10 cellular contexts compared by ENCODE assay signal in genomic region chr3:48966876-48967361, GRCh38. TPM values are rescaled to one million over a fixed set of nuclear protein-coding genes. Genes with fewer than 3 reads are reported as not detected.
A peak's percentile ranks its signal among the peaks of the same experiment; 100 is the strongest.
DNase-seq lines count a peak whose midpoint lies in the region; ATAC-seq, FAIRE-seq and TF ChIP-seq lines count a peak whose summit lies in the region.
"Had no signal": no experiment of that assay in that cellular context is flagged by ENCODE, and none has a peak within 500 bp of the region (broad histone marks: within the 10 kb centered on the region; RNA-seq: fewer than 3 reads in every experiment).

No MANE protein-coding gene starts in this region.

- CTCF ChIA-PET in A549 (lab: Yijun Ruan, JAX), result no interaction called here

- no peaks in the 10 kb centered on the region for H3K4me1 ChIP-seq in A549
- H3K4me1 ChIP-seq: esophagus muscularis mucosa had no signal

- no peak for ATAC-seq in A549
- ATAC-seq in T-helper 17 cell, result peak; percentile 60
- ATAC-seq in GM21619 (IDR thresholded peaks at IDR 0.05; ENCODE audit: unreplicated experiment), result no peak
- ATAC-seq in HG02981 (IDR thresholded peaks at IDR 0.05; ENCODE audit: unreplicated experiment), result no peak

- H3K36me3 Mint-ChIP-seq in T-helper 17 cell (ENCODE audit: low read depth), result no peaks in the 10 kb centered on the region

- peaks cover 11% of the 10 kb centered on the region for H3K4me1 Mint-ChIP-seq in T-helper 17 cell

- TF ChIP-seq POLR2A in A549 (IDR thresholded peaks at IDR 0.05; ENCODE audit: low read length), result no peak

- H3K27ac ChIP-seq in A549, result no peak overlapping the region
- H3K27ac ChIP-seq: esophagus muscularis mucosa had no signal

- WGBS in A549 (ENCODE audit: missing lambda C conversion rate), result 95% methylated on average over 6 of the region's 7 CpGs

- TF ChIP-seq RAD21 in A549 (conservative IDR thresholded peaks at IDR 0.05 in 1 of 2, IDR thresholded peaks at IDR 0.05 in 1 of 2), result no peak

- no peak overlapping the region for H3K4me2 ChIP-seq in A549

- no peak for TF ChIP-seq CTCF in A549 (IDR thresholded peaks at IDR 0.05)

- H3K27ac Mint-ChIP-seq in T-helper 17 cell, result peak overlapping the region; percentile 70

- DNase-seq in A549 (ENCODE audit: low read depth in 1 of 2, low spot score in 1 of 2) (no peak), T-helper 17 cell (no peak), mesenteric fat pad (ENCODE audit: low spot score) (peak; percentile 18), COR-L47 (lab: John Stamatoyannopoulos, UW) (no peak)
- DNase-seq: C1 segment of cervical spinal cord, kidney had no signal

- TF ChIP-seq EP300 in A549 (IDR thresholded peaks at IDR 0.05), result no peak

- FAIRE-seq in A549 (lab: Jason Lieb, UNC), result no peak
- FAIRE-seq: kidney, RCC 7860 had no signal

- no peak overlapping the region for H3K4me3 ChIP-seq in A549
- H3K4me3 ChIP-seq: esophagus muscularis mucosa had no signal

- H3K4me3 Mint-ChIP-seq in T-helper 17 cell, result peak overlapping the region; percentile 61

- H3K9me3 ChIP-seq in A549 (no peaks in the 10 kb centered on the region), T-helper 17 cell (ENCODE audit: control insufficient read depth, low read length, poor library complexity, severe bottlenecking) (no peaks in the 10 kb centered on the region)
- H3K9me3 ChIP-seq: esophagus muscularis mucosa had no signal

- POLR2A ChIA-PET in A549 (lab: Yijun Ruan, JAX), result no interaction called here

- no peaks in the 10 kb centered on the region for H3K27me3 Mint-ChIP-seq in T-helper 17 cell

TF ChIP-seq in A549, 52 proteins besides CTCF, POLR2A, EP300 and RAD21:
- TF ChIP-seq MAZ (IDR thresholded peaks at IDR 0.05; ENCODE audit: borderline replicate concordance, low read depth, low read length) (no peak), ZFP36 (IDR thresholded peaks at IDR 0.05; ENCODE audit: borderline replicate concordance, partially characterized antibody) (peak; percentile 29), HOXB13 (CRISPR knock-in tag; IDR thresholded peaks at IDR 0.05; ENCODE audit: low read depth) (no peak), TFCP2L1 (CRISPR knock-in tag; IDR thresholded peaks at IDR 0.05) (no peak)

RNA-seq across cellular contexts. Expression of gene P4HTM, which starts 23.1 kb away (rescaled TPM):
- polyA plus RNA-seq in A549 (2011; rRNA removed), result 16.4 and 18.9 TPM in 2 replicates
- 23.9 and 26.5 TPM in 2 replicates for polyA plus RNA-seq in A549 (2012; cell fraction: cytosol; rRNA removed)
- 77.9 and 98.6 TPM in 2 replicates for polyA plus RNA-seq in A549 (2012; cell fraction: nucleus; rRNA removed)
- 12.1 to 14.4 TPM (median 13.8 TPM) in 3 replicates for polyA plus RNA-seq in A549 (2017; fragmentation: RNase III; extraction: RNeasy Plus Mini Kit Qiagen cat#74134 plus additional on column Dnase treatment)
- polyA minus RNA-seq in A549 (2011; rRNA and poly(A)+ RNA removed), result 26.4 and 30.0 TPM in 2 replicates
- 10 to 100 TPM; 37.8 to 43.2 TPM for total RNA-seq in T-helper 17 cell
- total RNA-seq in mesenteric fat pad, result 16.2 TPM

RNA-seq across cellular contexts. Expression of gene WDR6, which starts 40.3 kb away (rescaled TPM):
- polyA plus RNA-seq in A549 (2011; rRNA removed) (64.2 and 80.5 TPM in 2 replicates), A549 (2017; fragmentation: RNase III; extraction: RNeasy Plus Mini Kit Qiagen cat#74134 plus additional on column Dnase treatment) (97.6 to 106 TPM (median 99.6 TPM) in 3 replicates)
- 105 and 126 TPM in 2 replicates for polyA plus RNA-seq in A549 (2012; cell fraction: cytosol; rRNA removed)
- 629 and 659 TPM in 2 replicates for polyA plus RNA-seq in A549 (2012; cell fraction: nucleus; rRNA removed)
- 96.2 and 100 TPM in 2 replicates for polyA minus RNA-seq in A549 (2011; rRNA and poly(A)+ RNA removed)
- total RNA-seq in T-helper 17 cell (100 to 1,000 TPM; 181 to 202 TPM), mesenteric fat pad (104 TPM)

RNA-seq across cellular contexts. Expression of gene ARIH2, which starts 48.3 kb away (rescaled TPM):
- polyA plus RNA-seq in A549 (2011; rRNA removed) (88.8 and 90.7 TPM in 2 replicates), A549 (2017; fragmentation: RNase III; extraction: RNeasy Plus Mini Kit Qiagen cat#74134 plus additional on column Dnase treatment) (52.4 to 55.1 TPM (median 54.6 TPM) in 3 replicates)
- 46.7 and 61.6 TPM in 2 replicates for polyA plus RNA-seq in A549 (2012; cell fraction: cytosol; rRNA removed)
- polyA plus RNA-seq in A549 (2012; cell fraction: nucleus; rRNA removed), result 49.6 and 56.1 TPM in 2 replicates
- 87.1 and 105 TPM in 2 replicates for polyA minus RNA-seq in A549 (2011; rRNA and poly(A)+ RNA removed)
- total RNA-seq in T-helper 17 cell (100 to 1,000 TPM; 166 to 201 TPM), mesenteric fat pad (92.3 TPM)

RNA-seq across cellular contexts. Expression of gene DALRD3, which starts 51.5 kb away (rescaled TPM):
- polyA plus RNA-seq in A549 (2011; rRNA removed), result 35.8 and 47.1 TPM in 2 replicates
- polyA plus RNA-seq in A549 (2012; cell fraction: cytosol; rRNA removed), result 41.1 and 49.9 TPM in 2 replicates
- 126 and 127 TPM in 2 replicates for polyA plus RNA-seq in A549 (2012; cell fraction: nucleus; rRNA removed)
- 20.1 to 21.4 TPM (median 20.5 TPM) in 3 replicates for polyA plus RNA-seq in A549 (2017; fragmentation: RNase III; extraction: RNeasy Plus Mini Kit Qiagen cat#74134 plus additional on column Dnase treatment)
- 60.7 and 76.0 TPM in 2 replicates for polyA minus RNA-seq in A549 (2011; rRNA and poly(A)+ RNA removed)
- 10 to 100 TPM; 21.2 to 27.4 TPM for total RNA-seq in T-helper 17 cell
- total RNA-seq in mesenteric fat pad, result 16.0 TPM

RNA-seq across cellular contexts. Expression of gene NDUFAF3, which starts 55.0 kb away (rescaled TPM):
- polyA plus RNA-seq in A549 (2011; rRNA removed), result 44.3 and 46.5 TPM in 2 replicates
- polyA plus RNA-seq in A549 (2012; cell fraction: cytosol; rRNA removed), result 117 and 142 TPM in 2 replicates
- 75.9 and 117 TPM in 2 replicates for polyA plus RNA-seq in A549 (2012; cell fraction: nucleus; rRNA removed)
- polyA plus RNA-seq in A549 (2017; fragmentation: RNase III; extraction: RNeasy Plus Mini Kit Qiagen cat#74134 plus additional on column Dnase treatment), result 68.1 to 76.9 TPM (median 71.4 TPM) in 3 replicates
- 52.6 and 55.7 TPM in 2 replicates for polyA minus RNA-seq in A549 (2011; rRNA and poly(A)+ RNA removed)
- 10 to 100 TPM; 61.3 to 62.9 TPM for total RNA-seq in T-helper 17 cell
- total RNA-seq in mesenteric fat pad, result 102 TPM
